ENCODE assay signal across 11 cellular contexts in genomic region chr2:172855588-172855987, GRCh38.
"Had no signal": no experiment of that assay in that cellular context is flagged by ENCODE, and none has a peak within 500 bp of the region (broad histone marks: within the 10 kb centered on the region; RNA-seq: fewer than 3 reads in every experiment).

No MANE protein-coding gene starts in this region.

- H3K4me3 ChIP-seq: GM23248, GM23338, HAP-1 had no signal

- DNase-seq: GM23248, GOT3, H7, H9, HCEC 1CT, HFFc6 had no signal

- H3K9me3 ChIP-seq: HAP-1 had no signal

- ATAC-seq: GM23338, HCT116 had no signal

- FAIRE-seq: H1, H54 had no signal

- H3K36me3 ChIP-seq: HAP-1 had no signal

- H3K4me2 ChIP-seq: GM23338 had no signal

- H3K4me3 Mint-ChIP-seq: GM23338, H9, HFFc6 had no signal

- H2AFZ ChIP-seq: GM23248, GM23338 had no signal

- H3K27ac ChIP-seq: GM23248 had no signal

- H3K4me1 Mint-ChIP-seq: H9 had no signal

- H3K9ac ChIP-seq: GM23248 had no signal
